Comparison of ENCODE assay signal across 7 cellular contexts in genomic region chr10:62241521-62241920, GRCh38. TPM values are rescaled to one million over a fixed set of nuclear protein-coding genes. Genes with fewer than 3 reads are reported as not detected.
A peak's percentile ranks its signal among the peaks of the same experiment; 100 is the strongest.
DNase-seq lines count a peak whose midpoint lies in the region; ATAC-seq and TF ChIP-seq lines count a peak whose summit lies in the region.
"Not testable (repeated sequence)": the region's sequence is repeated elsewhere in the genome, so short reads cannot be mapped to it uniquely, and the experiment has no call there.

No MANE protein-coding gene starts in this region.

- H3K9me3 ChIP-seq in CD4-positive, alpha-beta T cell (ENCODE audit: control insufficient read depth, low read length); Karpas-422 (ENCODE audit: low read length); SK-N-MC (ENCODE audit: low read depth, low read length): not testable (repeated sequence)

- not testable (repeated sequence) for H3K36me3 Mint-ChIP-seq in CD4-positive, alpha-beta T cell (ENCODE audit: low read depth); activated B cell treated with CpG ODN at 0.5 μM for 24 hours (ENCODE audit: low read depth); activated T-cell treated with anti-CD3 and anti-CD28 coated beads, Interleukin-2, amount 50 U/mL, for 72 hours (ENCODE audit: insufficient read depth in 2 of 2); mesothelial cell of epicardium; stimulated activated naive B cell treated with anti-CD40 and anti-IgM and Interleukin-4, amounts not matched to agents 10 μg/mL and 1 μg/mL and 100 μg/mL, for 72 hours

- DNase-seq in CD4-positive, alpha-beta T cell; Karpas-422; SK-N-MC (ENCODE audit: low read depth, low spot score); activated B cell treated with CpG ODN at 0.5 μM for 24 hours; activated T-cell treated with anti-CD3 and anti-CD28 coated beads, Interleukin-2, amount 50 U/mL, for 72 hours; mesothelial cell of epicardium (ENCODE audit: low spot score in 2 of 2, unreplicated experiment in 2 of 2); stimulated activated naive B cell treated with anti-CD40 and anti-IgM and Interleukin-4, amounts not matched to agents 10 μg/mL and 1 μg/mL and 100 μg/mL, for 72 hours: not testable (repeated sequence)

- not testable (repeated sequence) for H3K4me3 Mint-ChIP-seq in CD4-positive, alpha-beta T cell; activated B cell treated with CpG ODN at 0.5 μM for 24 hours; mesothelial cell of epicardium; stimulated activated naive B cell treated with anti-CD40 and anti-IgM and Interleukin-4, amounts not matched to agents 10 μg/mL and 1 μg/mL and 100 μg/mL, for 72 hours
- peak overlapping the region in 1 of 2 donors; percentile 59 for H3K4me3 Mint-ChIP-seq in activated T-cell treated with anti-CD3 and anti-CD28 coated beads, Interleukin-2, amount 50 U/mL, for 72 hours

- not testable (repeated sequence) for H3K4me2 ChIP-seq in Karpas-422 (ENCODE audit: low read depth, low read length, poor library complexity, severe bottlenecking)

- TF ChIP-seq CTCF in CD4-positive, alpha-beta T cell (IDR thresholded peaks at IDR 0.05); activated B cell treated with CpG ODN at 0.5 μM for 24 hours (IDR thresholded peaks at IDR 0.05); mesothelial cell of epicardium (IDR thresholded peaks at IDR 0.05; ENCODE audit: unreplicated experiment): not testable (repeated sequence)

- H3K4me1 Mint-ChIP-seq in CD4-positive, alpha-beta T cell (ENCODE audit: low read depth), result peaks cover 64% of the 10 kb centered on the region
- H3K4me1 Mint-ChIP-seq in activated B cell treated with CpG ODN at 0.5 μM for 24 hours, result peaks cover 47% of the 10 kb centered on the region
- H3K4me1 Mint-ChIP-seq in activated T-cell treated with anti-CD3 and anti-CD28 coated beads, Interleukin-2, amount 50 U/mL, for 72 hours (ENCODE audit: low read depth), result peaks cover 63% of the 10 kb centered on the region
- peaks cover 26% of the 10 kb centered on the region for H3K4me1 Mint-ChIP-seq in mesothelial cell of epicardium
- H3K4me1 Mint-ChIP-seq in stimulated activated naive B cell treated with anti-CD40 and anti-IgM and Interleukin-4, amounts not matched to agents 10 μg/mL and 1 μg/mL and 100 μg/mL, for 72 hours, result peaks cover 11 to 28% of the 10 kb centered on the region in 2 donors

- H3K79me2 ChIP-seq in Karpas-422 (ENCODE audit: low read length), result not testable (repeated sequence)

- not testable (repeated sequence) for H3K9me2 ChIP-seq in Karpas-422 (replicated peaks; ENCODE audit: insufficient read depth, low read length)

- not testable (repeated sequence) for H3K27me3 Mint-ChIP-seq in CD4-positive, alpha-beta T cell; activated B cell treated with CpG ODN at 0.5 μM for 24 hours; activated T-cell treated with anti-CD3 and anti-CD28 coated beads, Interleukin-2, amount 50 U/mL, for 72 hours (ENCODE audit: low read depth); mesothelial cell of epicardium (ENCODE audit: low read depth); stimulated activated naive B cell treated with anti-CD40 and anti-IgM and Interleukin-4, amounts not matched to agents 10 μg/mL and 1 μg/mL and 100 μg/mL, for 72 hours

- POLR2A ChIA-PET in CD4-positive, alpha-beta T cell (lab: Charles Lee), result interaction anchor here (1.6 to 4.0 kb wide), 2 partner anchors 58 to 339 kb away, joined by 7 to 15 read pairs; no protein-coding TSS in a partner anchor
- POLR2A ChIA-PET in activated B cell treated with CpG ODN at 0.5 μM for 24 hours (lab: Charles Lee), result interaction anchor here (0.7 kb wide), 1 partner anchor 198 kb away, joined by 7 read pairs; no protein-coding TSS in a partner anchor

- H2AFZ ChIP-seq in Karpas-422 (ENCODE audit: low read length), result not testable (repeated sequence)

- H3K9ac ChIP-seq in Karpas-422 (ENCODE audit: low read length); SK-N-MC (ENCODE audit: insufficient read length): not testable (repeated sequence)

- not testable (repeated sequence) for ATAC-seq in CD4-positive, alpha-beta T cell (ENCODE audit: poor library complexity); activated B cell treated with CpG ODN at 0.5 μM for 24 hours (ENCODE audit: low read depth); activated T-cell treated with anti-CD3 and anti-CD28 coated beads, Interleukin-2, amount 50 U/mL, for 72 hours (replicated peaks in 1 of 2); stimulated activated naive B cell treated with anti-CD40 and anti-IgM and Interleukin-4, amounts not matched to agents 10 μg/mL and 1 μg/mL and 100 μg/mL, for 72 hours (replicated peaks)

- not testable (repeated sequence) for H4K20me1 ChIP-seq in Karpas-422 (ENCODE audit: insufficient read depth, low read depth, low read length)

- intact Hi-C loops in CD4-positive, alpha-beta T cell (cut with DNase I, micrococcal nuclease), result loop anchor here in 1 of 2 experiments (5.0 kb wide), 1 partner anchor 59 kb away; no protein-coding TSS in a partner anchor
- intact Hi-C loops in activated B cell treated with CpG ODN at 0.5 μM for 24 hours (cut with micrococcal nuclease), result loop anchor here (5.0 kb wide), 1 partner anchor 954 kb away; no protein-coding TSS in a partner anchor

- not testable (repeated sequence) for H3K4me3 ChIP-seq in Karpas-422 (ENCODE audit: low read length); SK-N-MC

- peak overlapping the region; percentile 27 for H3K27ac Mint-ChIP-seq in CD4-positive, alpha-beta T cell
- H3K27ac Mint-ChIP-seq in activated B cell treated with CpG ODN at 0.5 μM for 24 hours (peak overlapping the region; percentile 35), mesothelial cell of epicardium (peak overlapping the region; percentile 4)
- H3K27ac Mint-ChIP-seq in activated T-cell treated with anti-CD3 and anti-CD28 coated beads, Interleukin-2, amount 50 U/mL, for 72 hours, result peak overlapping the region; percentile 92
- peak overlapping the region; percentile 71 for H3K27ac Mint-ChIP-seq in stimulated activated naive B cell treated with anti-CD40 and anti-IgM and Interleukin-4, amounts not matched to agents 10 μg/mL and 1 μg/mL and 100 μg/mL, for 72 hours

- not testable (repeated sequence) for H3K9me3 Mint-ChIP-seq in CD4-positive, alpha-beta T cell; activated B cell treated with CpG ODN at 0.5 μM for 24 hours; activated T-cell treated with anti-CD3 and anti-CD28 coated beads, Interleukin-2, amount 50 U/mL, for 72 hours; mesothelial cell of epicardium; stimulated activated naive B cell treated with anti-CD40 and anti-IgM and Interleukin-4, amounts not matched to agents 10 μg/mL and 1 μg/mL and 100 μg/mL, for 72 hours

- H3K27me3 ChIP-seq in CD4-positive, alpha-beta T cell (ENCODE audit: control insufficient read depth, insufficient read depth, low read length); Karpas-422 (ENCODE audit: low read length): not testable (repeated sequence)

- CTCF ChIA-PET in CD4-positive, alpha-beta T cell (lab: Charles Lee), result interaction anchor here (2.7 kb wide), 1 partner anchor 203 kb away, joined by 17 read pairs; no protein-coding TSS in a partner anchor
- CTCF ChIA-PET in activated B cell treated with CpG ODN at 0.5 μM for 24 hours (lab: Charles Lee), result interaction anchor here (0.9 to 2.4 kb wide), 2 partner anchors 196 to 203 kb away, joined by 3 to 11 read pairs; no protein-coding TSS in a partner anchor

- H3K27ac ChIP-seq in CD4-positive, alpha-beta T cell (ENCODE audit: low read depth, low read length), result not testable (repeated sequence)
- 0 out of 2 replicates have a peak overlapping the region, but pooled peaks have one; percentile 21 for H3K27ac ChIP-seq in Karpas-422 (ENCODE audit: low read length)
- peak overlapping the region; percentile 90; the same call in 1 of the 2 replicates for H3K27ac ChIP-seq in SK-N-MC

- H3K4me1 ChIP-seq in Karpas-422 (ENCODE audit: low read length), result peaks cover 26% of the 10 kb centered on the region

- not testable (repeated sequence) for H3K36me3 ChIP-seq in Karpas-422 (ENCODE audit: insufficient read depth, low read length); SK-N-MC (ENCODE audit: insufficient read depth, low read length)

RNA-seq across cellular contexts. Expression of gene RTKN2, which starts 27.1 kb away (rescaled TPM):
- 1 to 10 TPM; 3.7 to 3.9 TPM for total RNA-seq in CD4-positive, alpha-beta T cell
- not detected in 2 replicates for total RNA-seq in Karpas-422 (2014; rRNA removed; shearing (Covaris generic); ENCODE audit: low replicate concordance)
- total RNA-seq in activated B cell treated with CpG ODN at 0.5 μM for 24 hours (0.09 and 0.17 TPM in 2 replicates), mesothelial cell of epicardium (6.0 to 6.9 TPM (median 6.1 TPM) in 3 replicates)
- total RNA-seq in activated T-cell treated with anti-CD3 and anti-CD28 coated beads, Interleukin-2, amount 50 U/mL, for 72 hours, result 10 to 100 TPM in 1 of 2 donors, 1 to 10 TPM in 1; 9.8 to 18.7 TPM

Comparison
In these comparisons a context has a peak if more than half of its experiments do, and no peak if none do; other contexts are left out.
1. H3K27ac Mint-ChIP-seq: peak in every context shown above with its lines; median percentile 92 in activated T-cell treated with anti-CD3 and anti-CD28 coated beads, Interleukin-2, amount 50 U/mL, for 72 hours; 71 in stimulated activated naive B cell treated with anti-CD40 and anti-IgM and Interleukin-4, amounts not matched to agents 10 μg/mL and 1 μg/mL and 100 μg/mL, for 72 hours; 35 in activated B cell treated with CpG ODN at 0.5 μM for 24 hours; 27 in CD4-positive, alpha-beta T cell; 4 in mesothelial cell of epicardium.